In genomic region chr10:128077155-128077875, GRCh38 we compare ENCODE assay signal across 16 cellular contexts. TPM values are rescaled to one million over a fixed set of nuclear protein-coding genes. Genes with fewer than 3 reads are reported as not detected.
DNase-seq lines count a peak whose midpoint lies in the region; ATAC-seq, FAIRE-seq and TF ChIP-seq lines count a peak whose summit lies in the region.
"Had no signal": no experiment of that assay in that cellular context is flagged by ENCODE, and none has a peak within 500 bp of the region (broad histone marks: within the 10 kb centered on the region; RNA-seq: fewer than 3 reads in every experiment).

No MANE protein-coding gene starts in this region.

- H3K4me3 Mint-ChIP-seq in CD14-positive monocyte, result no peak overlapping the region
- H3K4me3 Mint-ChIP-seq in stimulated activated effector memory CD8-positive, alpha-beta T cell treated with anti-CD3 and anti-CD28 coated beads, Interleukin-12 subunit alpha, Interleukin-12 subunit beta, amount 100 ng/mL, for 72 hours, result no peak overlapping the region
- H3K4me3 Mint-ChIP-seq: B cell; CD4-positive, alpha-beta T cell had no signal

- DNase-seq in DMS53 (lab: John Stamatoyannopoulos, UW) (peak; percentile 18), DMS53 treated with DMSO at 0.1 percent for 48 hours (lab: John Stamatoyannopoulos, UW; ENCODE audit: unreplicated experiment) (no peak), CD14-positive monocyte (ENCODE audit: low spot score) (peak; percentile 39), left lobe of liver (ENCODE audit: low spot score) (peak; percentile 35), T-helper 9 cell (no peak), HTR-8/SVneo (ENCODE audit: insufficient read length, low spot score) (no peak)
- no peak for DNase-seq in stimulated activated effector memory CD8-positive, alpha-beta T cell treated with anti-CD3 and anti-CD28 coated beads, Interleukin-12 subunit alpha, Interleukin-12 subunit beta, amount 100 ng/mL, for 72 hours (ENCODE audit: low spot score in 2 of 2)
- DNase-seq: CD4-positive, alpha-beta T cell; NCI-H2029; NCI-H2171 treated with DMSO at 0.1 percent for 48 hours; NCI-H748 treated with DMSO at 0.1 percent for 48 hours; RPMI8226 had no signal

- H3K27me3 Mint-ChIP-seq in CD14-positive monocyte (ENCODE audit: low read depth in 3 of 3), result peaks cover 0 to 2% (median 0%) of the 10 kb centered on the region in 3 donors
- H3K27me3 Mint-ChIP-seq: B cell; CD4-positive, alpha-beta T cell had no signal

- no peak for ATAC-seq in left lobe of liver
- ATAC-seq in stimulated activated effector memory CD8-positive, alpha-beta T cell treated with anti-CD3 and anti-CD28 coated beads, Interleukin-12 subunit alpha, Interleukin-12 subunit beta, amount 100 ng/mL, for 72 hours, result no peak
- ATAC-seq in HG03521 (IDR thresholded peaks at IDR 0.05; ENCODE audit: unreplicated experiment), result no peak

- no peak for FAIRE-seq in HTR-8/SVneo (lab: Jason Lieb, UNC)
- FAIRE-seq: GM19239, K562 had no signal

- no peaks in the 10 kb centered on the region for H3K9me3 Mint-ChIP-seq in CD14-positive monocyte
- H3K9me3 Mint-ChIP-seq in stimulated activated effector memory CD8-positive, alpha-beta T cell treated with anti-CD3 and anti-CD28 coated beads, Interleukin-12 subunit alpha, Interleukin-12 subunit beta, amount 100 ng/mL, for 72 hours, result no peaks in the 10 kb centered on the region
- H3K9me3 Mint-ChIP-seq: CD4-positive, alpha-beta T cell had no signal

- peaks cover 92 to 100% of the 10 kb centered on the region in 2 donors for H3K36me3 Mint-ChIP-seq in CD14-positive monocyte
- peaks cover 100% of the 10 kb centered on the region for H3K36me3 Mint-ChIP-seq in stimulated activated effector memory CD8-positive, alpha-beta T cell treated with anti-CD3 and anti-CD28 coated beads, Interleukin-12 subunit alpha, Interleukin-12 subunit beta, amount 100 ng/mL, for 72 hours

- H3K4me1 Mint-ChIP-seq in CD14-positive monocyte, result no peaks in the 10 kb centered on the region
- H3K4me1 Mint-ChIP-seq in stimulated activated effector memory CD8-positive, alpha-beta T cell treated with anti-CD3 and anti-CD28 coated beads, Interleukin-12 subunit alpha, Interleukin-12 subunit beta, amount 100 ng/mL, for 72 hours, result peaks cover 7% of the 10 kb centered on the region
- H3K4me1 Mint-ChIP-seq: B cell had no signal

- no peak for TF ChIP-seq CTCF in CD14-positive monocyte (IDR thresholded peaks at IDR 0.05)

- peak overlapping the region in 3 of 7 donors; percentile 57 to 73 (median 69) for H3K27ac Mint-ChIP-seq in CD14-positive monocyte
- peak overlapping the region; percentile 10 for H3K27ac Mint-ChIP-seq in stimulated activated effector memory CD8-positive, alpha-beta T cell treated with anti-CD3 and anti-CD28 coated beads, Interleukin-12 subunit alpha, Interleukin-12 subunit beta, amount 100 ng/mL, for 72 hours
- H3K27ac Mint-ChIP-seq: B cell; CD4-positive, alpha-beta T cell had no signal

- intact Hi-C loops in CD14-positive monocyte (cut with micrococcal nuclease), result loop anchor here in 1 of 2 donors (10.0 kb wide), 1 partner anchor 47 kb away; the partner anchor contains the start of gene MKI67

RNA-seq across cellular contexts. Expression of gene MKI67, which starts 48.9 kb away (rescaled TPM):
- polyA plus RNA-seq in CD14-positive monocyte, result under 1 TPM in 1 of 2 donors, not detected in 1; 0.02 TPM
- 0.70 TPM for total RNA-seq in left lobe of liver

Comparison
In these comparisons a context has a peak if more than half of its experiments do, and no peak if none do; other contexts are left out.
1. DNase-seq: peak in DMS53 (single experiment), CD14-positive monocyte (single experiment) and left lobe of liver (single experiment); none in DMS53 treated with DMSO at 0.1 percent for 48 hours (single experiment), stimulated activated effector memory CD8-positive, alpha-beta T cell treated with anti-CD3 and anti-CD28 coated beads, Interleukin-12 subunit alpha, Interleukin-12 subunit beta, amount 100 ng/mL, for 72 hours (0 of 2), T-helper 9 cell (single experiment) and HTR-8/SVneo (single experiment).